In genomic region chr2:209463226-209463625, GRCh38 we compare ENCODE assay signal across 15 cellular contexts. TPM values are rescaled to one million over a fixed set of nuclear protein-coding genes. Genes with fewer than 3 reads are reported as not detected.
DNase-seq lines count a peak whose midpoint lies in the region; ATAC-seq and TF ChIP-seq lines count a peak whose summit lies in the region.
"Had no signal": no experiment of that assay in that cellular context is flagged by ENCODE, and none has a peak within 500 bp of the region (broad histone marks: within the 10 kb centered on the region; RNA-seq: fewer than 3 reads in every experiment).

No MANE protein-coding gene starts in this region.

- H2AFZ ChIP-seq in MM.1S (ENCODE audit: low read length): no peak overlapping the region
- no peak overlapping the region for H2AFZ ChIP-seq in smooth muscle cell (ENCODE audit: low read depth)

- DNase-seq in MCF 10A (ENCODE audit: unreplicated experiment) (peak; percentile 10), breast epithelium (ENCODE audit: low spot score in 2 of 2) (no peak), MM.1S (no peak), choroid plexus epithelial cell (ENCODE audit: low read depth) (peak; percentile 38), smooth muscle cell (lab: John Stamatoyannopoulos, UW; ENCODE audit: unreplicated experiment) (no peak), tibial nerve (ENCODE audit: low spot score in 2 of 2) (no peak)
- DNase-seq in activated CD8-positive, alpha-beta memory T cell treated with anti-CD3 and anti-CD28 coated beads, Interleukin-2, amount 50 U/mL, for 48 hours: no peak
- DNase-seq: activated CD4-positive, alpha-beta T cell treated with anti-CD3 and anti-CD28 coated beads, Interleukin-2, amount 50 U/mL, for 4 hours; effector memory CD8-positive, alpha-beta T cell; GF-D8; NCI-H2029 had no signal

- CTCF ChIA-PET in MCF 10A (lab: Yijun Ruan, JAX): interaction anchor here (1.6 to 2.9 kb wide), 2 partner anchors 20 to 39 kb away, joined by 3 to 14 read pairs; partner anchors contain the start of gene MAP2

- no peaks in the 10 kb centered on the region for H3K36me3 Mint-ChIP-seq in MCF 10A (ENCODE audit: insufficient read depth, unreplicated experiment)
- H3K36me3 Mint-ChIP-seq: activated naive CD4-positive, alpha-beta T cell treated with anti-CD3 and anti-CD28 coated beads, Interleukin-2, amount 50 U/mL, for 72 hours; natural killer cell treated with Interleukin-12 subunit alpha and Interleukin-12 subunit beta and Interleukin-15 and Interleukin-18, amount 100 ng/mL, for 72 hours had no signal

- H4K20me1 ChIP-seq in MM.1S (ENCODE audit: insufficient read depth, low read length) (no peaks in the 10 kb centered on the region), smooth muscle cell (ENCODE audit: low read depth) (no peaks in the 10 kb centered on the region)

- ATAC-seq in gastroesophageal sphincter: no peak
- ATAC-seq: activated naive CD4-positive, alpha-beta T cell treated with anti-CD3 and anti-CD28 coated beads, Interleukin-2, amount 50 U/mL, for 72 hours; effector memory CD8-positive, alpha-beta T cell; natural killer cell treated with Interleukin-12 subunit alpha and Interleukin-12 subunit beta and Interleukin-15 and Interleukin-18, amount 100 ng/mL, for 72 hours had no signal

- H3K4me3 ChIP-seq in breast epithelium: no peak overlapping the region
- no peak overlapping the region for H3K4me3 ChIP-seq in MM.1S (ENCODE audit: low read length)
- no peak overlapping the region for H3K4me3 ChIP-seq in choroid plexus epithelial cell (ENCODE audit: low read depth, low read length)
- no peak overlapping the region for H3K4me3 ChIP-seq in smooth muscle cell
- H3K4me3 ChIP-seq in tibial nerve: no peak overlapping the region
- no peak overlapping the region for H3K4me3 ChIP-seq in gastroesophageal sphincter
- H3K4me3 ChIP-seq: SJSA1 had no signal

- H3K4me1 ChIP-seq in breast epithelium: no peaks in the 10 kb centered on the region
- H3K4me1 ChIP-seq in MM.1S (ENCODE audit: low read length): no peaks in the 10 kb centered on the region
- H3K4me1 ChIP-seq in smooth muscle cell (ENCODE audit: low read depth): no peaks in the 10 kb centered on the region
- H3K4me1 ChIP-seq in tibial nerve: peaks cover 0 to 4% (median 0%) of the 10 kb centered on the region in 4 donors
- H3K4me1 ChIP-seq in gastroesophageal sphincter: no peaks in the 10 kb centered on the region
- H3K4me1 ChIP-seq: SJSA1 had no signal

- H3K4me1 Mint-ChIP-seq in MCF 10A (ENCODE audit: insufficient read depth, unreplicated experiment): peaks cover 6% of the 10 kb centered on the region

- intact Hi-C loops in MCF 10A (cut with micrococcal nuclease): no loop called here
- intact Hi-C loops in breast epithelium (cut with DNase I; ENCODE audit: low total_unique reads): no loop called here

- no peaks in the 10 kb centered on the region for H3K27me3 Mint-ChIP-seq in MCF 10A (ENCODE audit: insufficient read depth, unreplicated experiment)
- H3K27me3 Mint-ChIP-seq: effector memory CD8-positive, alpha-beta T cell; natural killer cell treated with Interleukin-12 subunit alpha and Interleukin-12 subunit beta and Interleukin-15 and Interleukin-18, amount 100 ng/mL, for 72 hours had no signal

- H3K27ac ChIP-seq in breast epithelium (no peak overlapping the region), MM.1S (ENCODE audit: low read length) (no peak overlapping the region), smooth muscle cell (ENCODE audit: low read depth) (no peak overlapping the region), tibial nerve (no peak overlapping the region), gastroesophageal sphincter (no peak overlapping the region)
- H3K27ac ChIP-seq: SJSA1 had no signal

- H3K9me3 ChIP-seq in breast epithelium (no peaks in the 10 kb centered on the region), MM.1S (replicated peaks; ENCODE audit: insufficient read depth, low read length) (no peaks in the 10 kb centered on the region), smooth muscle cell (replicated peaks; ENCODE audit: low read depth) (no peaks in the 10 kb centered on the region), tibial nerve (peaks cover 0 to 9% (median 0%) of the 10 kb centered on the region in 4 donors), gastroesophageal sphincter (no peaks in the 10 kb centered on the region)
- H3K9me3 ChIP-seq: SJSA1 had no signal

- H3K9me2 ChIP-seq in MM.1S (replicated peaks; ENCODE audit: insufficient read depth, low read length): no peaks in the 10 kb centered on the region

- H3K9ac ChIP-seq in MM.1S (ENCODE audit: low read length): no peak overlapping the region
- H3K9ac ChIP-seq in smooth muscle cell (ENCODE audit: low read depth): no peak overlapping the region

- no peaks in the 10 kb centered on the region for H3K27me3 ChIP-seq in breast epithelium
- H3K27me3 ChIP-seq in MM.1S (replicated peaks; ENCODE audit: insufficient read depth, low read length): no peaks in the 10 kb centered on the region
- H3K27me3 ChIP-seq in smooth muscle cell (ENCODE audit: low read depth): no peaks in the 10 kb centered on the region
- no peaks in the 10 kb centered on the region for H3K27me3 ChIP-seq in tibial nerve
- no peaks in the 10 kb centered on the region for H3K27me3 ChIP-seq in gastroesophageal sphincter
- H3K27me3 ChIP-seq: SJSA1 had no signal

- TF ChIP-seq CTCF in MCF 10A (IDR thresholded peaks at IDR 0.05; ENCODE audit: unreplicated experiment): no peak
- TF ChIP-seq CTCF in breast epithelium (IDR thresholded peaks at IDR 0.05): no peak
- 0 out of 2 replicates have a peak, but pooled peaks have one; percentile 4 for TF ChIP-seq CTCF in MM.1S (IDR thresholded peaks at IDR 0.05; ENCODE audit: low read length)
- TF ChIP-seq CTCF in choroid plexus epithelial cell (conservative IDR thresholded peaks at IDR 0.05; ENCODE audit: low read depth, low read length): peak; percentile 57
- TF ChIP-seq CTCF in smooth muscle cell (IDR thresholded peaks at IDR 0.05; ENCODE audit: borderline replicate concordance, insufficient read depth, poor library complexity, severe bottlenecking): peak; percentile 7
- TF ChIP-seq CTCF in tibial nerve (IDR thresholded peaks at IDR 0.05): no peak
- no peak for TF ChIP-seq CTCF in gastroesophageal sphincter (IDR thresholded peaks at IDR 0.05)

- BruUV-seq in MCF 10A (replicated peaks; lab: Mats Ljungman, UMichigan): no TSS peak

- H3K36me3 ChIP-seq in breast epithelium (no peaks in the 10 kb centered on the region), MM.1S (replicated peaks; ENCODE audit: insufficient read depth, low read length) (no peaks in the 10 kb centered on the region), smooth muscle cell (ENCODE audit: low read depth) (no peaks in the 10 kb centered on the region), tibial nerve (no peaks in the 10 kb centered on the region), gastroesophageal sphincter (no peaks in the 10 kb centered on the region)
- H3K36me3 ChIP-seq: SJSA1 had no signal

- 71% methylated on average over 1 of the region's 1 CpG for WGBS in smooth muscle cell (ENCODE audit: low lambda C conversion rate)
- 49 to 59% methylated on average over 1 of the region's 1 CpG for WGBS in tibial nerve, 2 donors
- WGBS in gastroesophageal sphincter (ENCODE audit: low coverage in 1 of 2), 2 donors: 78 to 100% methylated on average over 1 of the region's 1 CpG

- no peak overlapping the region for H3K4me3 Mint-ChIP-seq in MCF 10A (ENCODE audit: unreplicated experiment)
- H3K4me3 Mint-ChIP-seq: effector memory CD8-positive, alpha-beta T cell; natural killer cell treated with Interleukin-12 subunit alpha and Interleukin-12 subunit beta and Interleukin-15 and Interleukin-18, amount 100 ng/mL, for 72 hours had no signal

- POLR2A ChIA-PET in MCF 10A (lab: Yijun Ruan, JAX): interaction anchor here (0.7 to 0.8 kb wide), 2 partner anchors 30 to 37 kb away, joined by 3 to 4 read pairs; no protein-coding TSS in a partner anchor

- H3F3A ChIP-seq in MM.1S (ENCODE audit: insufficient read depth, low read length) (no peaks in the 10 kb centered on the region), smooth muscle cell (ENCODE audit: low read depth) (no peaks in the 10 kb centered on the region)

- no peaks in the 10 kb centered on the region for H3K79me2 ChIP-seq in MM.1S (ENCODE audit: low read length)
- H3K79me2 ChIP-seq in smooth muscle cell (ENCODE audit: low read depth): peaks cover 4% of the 10 kb centered on the region

- TF ChIP-seq EP300 in tibial nerve (IDR thresholded peaks at IDR 0.05) (no peak), gastroesophageal sphincter (IDR thresholded peaks at IDR 0.05) (no peak)

- TF ChIP-seq POLR2A in breast epithelium (IDR thresholded peaks at IDR 0.05) (no peak), tibial nerve (IDR thresholded peaks at IDR 0.05) (no peak), gastroesophageal sphincter (IDR thresholded peaks at IDR 0.05) (no peak)

- no peak overlapping the region for H3K4me2 ChIP-seq in MM.1S (ENCODE audit: low read depth, low read length)
- no peak overlapping the region for H3K4me2 ChIP-seq in smooth muscle cell

- peaks cover 10% of the 10 kb centered on the region for H3K9me3 Mint-ChIP-seq in MCF 10A (ENCODE audit: unreplicated experiment)

- no peak overlapping the region for H3K27ac Mint-ChIP-seq in MCF 10A (ENCODE audit: low read depth, unreplicated experiment)
- H3K27ac Mint-ChIP-seq: activated naive CD4-positive, alpha-beta T cell treated with anti-CD3 and anti-CD28 coated beads, Interleukin-2, amount 50 U/mL, for 72 hours; effector memory CD8-positive, alpha-beta T cell; natural killer cell treated with Interleukin-12 subunit alpha and Interleukin-12 subunit beta and Interleukin-15 and Interleukin-18, amount 100 ng/mL, for 72 hours had no signal

RNA-seq across cellular contexts. Expression of gene MAP2, which starts 39.4 kb away (rescaled TPM):
- 16.2 and 40.2 TPM in 2 replicates for total RNA-seq in MCF 10A (2022)
- total RNA-seq in breast epithelium: 10 to 100 TPM in 2 of 3 donors, 1 to 10 TPM in 1; 8.2 to 18.6 (median 11.5) TPM
- total RNA-seq in smooth muscle cell: 18.7 and 23.2 TPM in 2 replicates
- 1.8 and 15.4 TPM in 2 replicates for polyA plus RNA-seq in smooth muscle cell
- total RNA-seq in tibial nerve: 10 to 100 TPM; 14.7 to 31.7 (median 21.3) TPM
- total RNA-seq in gastroesophageal sphincter: 100 to 1,000 TPM in 1 of 4 donors, 10 to 100 TPM in 2, 1 to 10 TPM in 1; 7.4 to 124 (median 59.9) TPM
- total RNA-seq: natural killer cell treated with Interleukin-12 subunit alpha and Interleukin-12 subunit beta and Interleukin-15 and Interleukin-18, amount 100 ng/mL, for 72 hours had no signal

Comparison
In these comparisons a context has a peak if more than half of its experiments do, and no peak if none do; other contexts are left out.
1. DNase-seq: peak in MCF 10A (single experiment) and choroid plexus epithelial cell (single experiment); none in breast epithelium (0 of 2), MM.1S (single experiment), smooth muscle cell (single experiment), activated CD8-positive, alpha-beta memory T cell treated with anti-CD3 and anti-CD28 coated beads, Interleukin-2, amount 50 U/mL, for 48 hours (single experiment) and tibial nerve (0 of 2).
2. CTCF ChIP-seq: peak in MM.1S (single experiment), choroid plexus epithelial cell (single experiment) and smooth muscle cell (single experiment); none in MCF 10A (single experiment), breast epithelium (0 of 3), tibial nerve (0 of 5) and gastroesophageal sphincter (0 of 4).